Comparison of ENCODE assay signal across 25 cellular contexts in genomic region chr10:74862625-74863024, GRCh38. TPM values are rescaled to one million over a fixed set of nuclear protein-coding genes. Genes with fewer than 3 reads are reported as not detected.
DNase-seq lines count a peak whose midpoint lies in the region; ATAC-seq, FAIRE-seq and TF ChIP-seq lines count a peak whose summit lies in the region.
"Had no signal": no experiment of that assay in that cellular context is flagged by ENCODE, and none has a peak within 500 bp of the region (broad histone marks: within the 10 kb centered on the region; RNA-seq: fewer than 3 reads in every experiment).

No MANE protein-coding gene starts in this region.

- no peak for DNase-seq in GM12892 (ENCODE audit: insufficient read length)
- no peak for DNase-seq in H1 (ENCODE audit: low read depth in 1 of 2, low spot score in 2 of 2)
- peak; percentile 35 for DNase-seq in spleen
- DNase-seq in coronary artery (ENCODE audit: low spot score), result no peak
- no peak for DNase-seq in natural killer cell treated with Interleukin-12 subunit alpha and Interleukin-12 subunit beta and Interleukin-15 and Interleukin-18, amount 100 ng/mL, for 72 hours (ENCODE audit: low spot score)
- DNase-seq in small intestine, result no peak
- DNase-seq: CD4-positive, CD25-positive, alpha-beta regulatory T cell; DMS153; DND-41; KBM-7; MG63; NCI-H1105 treated with DMSO at 0.1 percent for 48 hours; NCI-H146; NCI-H1930; NCI-H2107; NCI-H446 treated with DMSO at 0.1 percent for 48 hours; NCI-H526; NCI-H82; NK-92 treated with Interleukin-12 subunit alpha and Interleukin-12 subunit beta, amount 100 ng/mL, for 24 hours; Right ventricle myocardium superior; RPMI8226 had no signal

- ATAC-seq in natural killer cell treated with Interleukin-12 subunit alpha and Interleukin-12 subunit beta and Interleukin-15 and Interleukin-18, amount 100 ng/mL, for 72 hours, result no peak
- ATAC-seq: HepG2 had no signal

- no peaks in the 10 kb centered on the region for H3K36me3 Mint-ChIP-seq in natural killer cell treated with Interleukin-12 subunit alpha and Interleukin-12 subunit beta and Interleukin-15 and Interleukin-18, amount 100 ng/mL, for 72 hours

- H3K27me3 ChIP-seq in HUES48 (ENCODE audit: control insufficient read depth, insufficient read depth, low read length) (no peaks in the 10 kb centered on the region), H1 (replicated peaks in 1 of 4; ENCODE audit: control insufficient read depth in 3 of 4, extremely low read depth in 1 of 4, insufficient read depth in 3 of 4, low read length in 3 of 4) (no peaks in the 10 kb centered on the region), spleen (replicated peaks in 1 of 7) (no peaks in the 10 kb centered on the region), small intestine (ENCODE audit: control insufficient read depth in 2 of 2, insufficient read depth in 2 of 2, low read length in 2 of 2) (no peaks in the 10 kb centered on the region)
- H3K27me3 ChIP-seq: BLaER1, MG63, SJSA1 had no signal

- peak overlapping the region; percentile 27 for H4K91ac ChIP-seq in H1 (replicated peaks; ENCODE audit: insufficient read length, low read length)

- no peak for TF ChIP-seq RAD21 in H1 (IDR thresholded peaks at IDR 0.05 in 1 of 2, conservative IDR thresholded peaks at IDR 0.05 in 1 of 2; ENCODE audit: low read depth in 2 of 2, low read length in 2 of 2)

- no peak for TF ChIP-seq EP300 in H1 (IDR thresholded peaks at IDR 0.05; ENCODE audit: borderline replicate concordance in 1 of 2, low read depth in 2 of 2, low read length in 2 of 2)

- H4K8ac ChIP-seq in H1 (ENCODE audit: extremely low read depth, insufficient read depth, low read length), result no peak overlapping the region

- H3K27me3 Mint-ChIP-seq in natural killer cell treated with Interleukin-12 subunit alpha and Interleukin-12 subunit beta and Interleukin-15 and Interleukin-18, amount 100 ng/mL, for 72 hours, result no peaks in the 10 kb centered on the region
- H3K27me3 Mint-ChIP-seq: CD4-positive, CD25-positive, alpha-beta regulatory T cell had no signal

- H3K9ac ChIP-seq in HUES48 (ENCODE audit: low read depth, low read length) (no peak overlapping the region), H1 (replicated peaks in 1 of 4; ENCODE audit: extremely low read depth in 1 of 4, low read depth in 3 of 4, low read length in 3 of 4) (no peak overlapping the region)
- H3K9ac ChIP-seq: BLaER1 had no signal

- H3K36me3 ChIP-seq in HUES48 (ENCODE audit: control insufficient read depth, insufficient read depth, low read length) (no peaks in the 10 kb centered on the region), H1 (ENCODE audit: control insufficient read depth in 2 of 4, insufficient read depth in 4 of 4, low read length in 3 of 4) (no peaks in the 10 kb centered on the region), spleen (no peaks in the 10 kb centered on the region), small intestine (ENCODE audit: control insufficient read depth in 2 of 2, insufficient read depth in 2 of 2, low read length in 2 of 2) (no peaks in the 10 kb centered on the region)
- H3K36me3 ChIP-seq: MG63, SJSA1 had no signal

- CTCF ChIA-PET in H1 (lab: Charles Lee; ENCODE audit: partially characterized antibody), result interaction anchor here (0.9 to 1.3 kb wide), 2 partner anchors 9 to 32 kb away, joined by 3 to 4 read pairs; no protein-coding TSS in a partner anchor

- H3K4ac ChIP-seq in H1 (replicated peaks; ENCODE audit: insufficient read length, low read depth, low read length), result no peak overlapping the region

- H3K14ac ChIP-seq in H1 (ENCODE audit: insufficient read length), result no peak overlapping the region

- no peak overlapping the region for H2BK15ac ChIP-seq in H1 (ENCODE audit: low read length)

- WGBS in H1 (ENCODE audit: extremely low coverage in 1 of 2, insufficient coverage in 1 of 2, insufficient read length in 1 of 2, insufficient replicate concordance in 2 of 2, low coverage in 1 of 2, low lambda C conversion rate in 2 of 2, missing lambda C conversion rate in 1 of 2), 2 experiments, result 81% methylated on average over 7 of the region's 7 CpGs; no CpG with 5 or more reads in 1 of the 2 experiments
- WGBS in spleen, 5 donors, result 65 to 86% (median 77%) methylated on average over 7 of the region's 7 CpGs
- 86 to 95% (median 89%) methylated on average over 7 of the region's 7 CpGs for WGBS in small intestine, 3 donors

- H3K4me2 ChIP-seq in H1 (ENCODE audit: insufficient read depth in 1 of 2, low read depth in 2 of 2, low read length in 2 of 2), result no peak overlapping the region
- H3K4me2 ChIP-seq: BLaER1 had no signal

- H3K4me3 ChIP-seq in HUES48 (ENCODE audit: low read depth, low read length), result no peak overlapping the region
- H3K4me3 ChIP-seq in H1 (ENCODE audit: extremely low read depth in 1 of 4, insufficient read depth in 2 of 4, low read depth in 3 of 4, low read length in 4 of 4), result no peak overlapping the region
- H3K4me3 ChIP-seq in spleen, result no peak overlapping the region
- no peak overlapping the region for H3K4me3 ChIP-seq in coronary artery
- no peak overlapping the region for H3K4me3 ChIP-seq in small intestine (ENCODE audit: low read depth in 1 of 2, low read length in 2 of 2)
- H3K4me3 ChIP-seq: BLaER1, MG63, SJSA1 had no signal

- TF ChIP-seq POLR2A in GM12892 (IDR thresholded peaks at IDR 0.05; ENCODE audit: low read depth, low read length) (no peak), H1 (IDR thresholded peaks at IDR 0.05; ENCODE audit: control extremely low read depth in 1 of 2, low read depth in 2 of 2, low read length in 2 of 2) (no peak), spleen (IDR thresholded peaks at IDR 0.05) (no peak)

- peaks cover 15 to 18% of the 10 kb centered on the region in 2 donors for H3K4me1 Mint-ChIP-seq in natural killer cell treated with Interleukin-12 subunit alpha and Interleukin-12 subunit beta and Interleukin-15 and Interleukin-18, amount 100 ng/mL, for 72 hours (ENCODE audit: low read depth in 2 of 2)

- H2BK120ac ChIP-seq in H1 (replicated peaks; ENCODE audit: low read depth, low read length), result no peak overlapping the region

- H3K23me2 ChIP-seq in H1 (ENCODE audit: low read depth, low read length), result no peaks in the 10 kb centered on the region

- peaks cover 0 to 36% of the 10 kb centered on the region in 2 experiments; a peak in 2 of 4 replicates for H3K79me2 ChIP-seq in H1 (ENCODE audit: control insufficient read depth in 1 of 2, insufficient read depth in 2 of 2, low read length in 2 of 2)

- H2BK12ac ChIP-seq in H1 (ENCODE audit: low read depth, low read length), result 0 out of 2 replicates have a peak overlapping the region, but pooled peaks have one; percentile 56

- H2BK5ac ChIP-seq in H1 (ENCODE audit: low read depth, low read length), result no peak overlapping the region

- H3K56ac ChIP-seq in H1 (replicated peaks; ENCODE audit: insufficient read length, low read depth, low read length), result no peak overlapping the region

- no peak overlapping the region for H2BK20ac ChIP-seq in H1 (ENCODE audit: low read length)

- H2AFZ ChIP-seq in H1 (ENCODE audit: low read length), result no peak overlapping the region

- no peak overlapping the region for H3K4me3 Mint-ChIP-seq in natural killer cell treated with Interleukin-12 subunit alpha and Interleukin-12 subunit beta and Interleukin-15 and Interleukin-18, amount 100 ng/mL, for 72 hours
- H3K4me3 Mint-ChIP-seq: CD4-positive, CD25-positive, alpha-beta regulatory T cell had no signal

- no peak overlapping the region for H2AK5ac ChIP-seq in H1 (ENCODE audit: low read depth, low read length)

- H3K27ac ChIP-seq in HUES48 (ENCODE audit: low read depth, low read length), result peak overlapping the region; percentile 56
- H3K27ac ChIP-seq in H1 (ENCODE audit: low read depth, low read length), result 0 out of 2 replicates have a peak overlapping the region, but pooled peaks have one; percentile 38
- no peak overlapping the region for H3K27ac ChIP-seq in spleen
- no peak overlapping the region for H3K27ac ChIP-seq in coronary artery
- no peak overlapping the region for H3K27ac ChIP-seq in small intestine (ENCODE audit: low read depth in 1 of 2, low read length in 1 of 2)
- H3K27ac ChIP-seq: BLaER1, SJSA1 had no signal

- POLR2A ChIA-PET in H1 (lab: Charles Lee; ENCODE audit: partially characterized antibody), result no interaction called here

- H3K9me3 Mint-ChIP-seq in natural killer cell treated with Interleukin-12 subunit alpha and Interleukin-12 subunit beta and Interleukin-15 and Interleukin-18, amount 100 ng/mL, for 72 hours, result no peaks in the 10 kb centered on the region
- H3K9me3 Mint-ChIP-seq: CD4-positive, CD25-positive, alpha-beta regulatory T cell had no signal

- TF ChIP-seq CTCF in H1 (IDR thresholded peaks at IDR 0.05; ENCODE audit: control extremely low read depth in 1 of 3, insufficient read depth in 1 of 3, low read depth in 1 of 3, low read length in 3 of 3) (no peak), spleen (IDR thresholded peaks at IDR 0.05 in 8 of 11, conservative IDR thresholded peaks at IDR 0.05 in 3 of 11) (no peak), coronary artery (IDR thresholded peaks at IDR 0.05) (no peak)

- H3K18ac ChIP-seq in H1 (ENCODE audit: extremely low read depth, low read length), result peak overlapping the region; percentile 34; the same call in 1 of the 2 replicates

- H4K5ac ChIP-seq in H1 (ENCODE audit: insufficient read length, low read depth, low read length), result no peak overlapping the region

- H3K23ac ChIP-seq in H1 (ENCODE audit: insufficient read length), result no peak overlapping the region

- intact Hi-C loops in spleen (cut with DNase I; ENCODE audit: low total_unique reads), result no loop called here

- no peaks in the 10 kb centered on the region for H4K20me1 ChIP-seq in H1 (replicated peaks in 1 of 2; ENCODE audit: control insufficient read depth in 1 of 2, insufficient read depth in 2 of 2, low read length in 2 of 2)

- no peaks in the 10 kb centered on the region for H3K79me1 ChIP-seq in H1 (ENCODE audit: low read depth, low read length)

- no peaks in the 10 kb centered on the region for H3K9me3 ChIP-seq in HUES48 (ENCODE audit: control insufficient read depth, insufficient read depth, low read length)
- no peaks in the 10 kb centered on the region for H3K9me3 ChIP-seq in H1 (ENCODE audit: insufficient read depth in 2 of 2, low read depth in 1 of 2, low read length in 1 of 2)
- no peaks in the 10 kb centered on the region for H3K9me3 ChIP-seq in spleen
- H3K9me3 ChIP-seq in small intestine (ENCODE audit: control insufficient read depth, low read depth), result no peaks in the 10 kb centered on the region
- H3K9me3 ChIP-seq: BLaER1, MG63, SJSA1 had no signal

- H3K4me1 ChIP-seq in HUES48 (ENCODE audit: control insufficient read depth, insufficient read depth, low read length), result peaks cover 38% of the 10 kb centered on the region
- H3K4me1 ChIP-seq in H1 (replicated peaks in 1 of 4; ENCODE audit: control insufficient read depth in 3 of 4, insufficient read depth in 4 of 4, low read length in 3 of 4), result peaks cover 0 to 15% (median 5%) of the 10 kb centered on the region in 4 experiments; a peak in 4 of 7 replicates
- H3K4me1 ChIP-seq in spleen, result peaks cover 0 to 89% (median 32%) of the 10 kb centered on the region in 6 donors
- H3K4me1 ChIP-seq in small intestine (ENCODE audit: control insufficient read depth in 2 of 2, insufficient read depth in 1 of 2, low read depth in 1 of 2, low read length in 1 of 2), result no peaks in the 10 kb centered on the region
- H3K4me1 ChIP-seq: BLaER1, SJSA1 had no signal

- FAIRE-seq in GM12892 (lab: Jason Lieb, UNC), result peak; percentile 9
- FAIRE-seq in H1 (lab: Jason Lieb, UNC), result no peak
- FAIRE-seq in small intestine (lab: Jason Lieb, UNC), result no peak
- FAIRE-seq: HepG2 had no signal

- H3K27ac Mint-ChIP-seq in natural killer cell treated with Interleukin-12 subunit alpha and Interleukin-12 subunit beta and Interleukin-15 and Interleukin-18, amount 100 ng/mL, for 72 hours, result no peak overlapping the region

RNA-seq across cellular contexts. Expression of gene KAT6B, which starts 36.2 kb away (rescaled TPM):
- polyA plus RNA-seq in GM12892 (2012; ENCODE audit: missing spikeins), result 15.1 TPM
- 30.8 and 32.4 TPM in 2 replicates for total RNA-seq in H1 (2021; fragmentation: NEBNext Ultra II Directional; extraction: Animal tissue kit (Norgen Biotek cat#: 25700))
- 7.3 and 10.1 TPM in 2 replicates for polyA plus RNA-seq in H1 (2011; rRNA removed)
- polyA plus RNA-seq in H1 (2011; cell fraction: cytosol; rRNA removed), result 7.3 TPM
- 19.5 TPM for polyA plus RNA-seq in H1 (2011; cell fraction: nucleus; rRNA removed)
- 11.3 to 13.5 TPM (median 12.4 TPM) in 4 replicates for polyA plus RNA-seq in H1 (2012, experiment 1 of 2)
- polyA plus RNA-seq in H1 (2012, experiment 2 of 2), result 0.97 TPM
- 11.0 TPM for polyA plus RNA-seq in H1 (2013, experiment 1 of 2)
- polyA plus RNA-seq in H1 (2013, experiment 2 of 2), result 10.1 TPM
- polyA minus RNA-seq in H1 (2011; rRNA and poly(A)+ RNA removed), result 27.4 and 32.4 TPM in 2 replicates
- polyA minus RNA-seq in H1 (2011; cell fraction: cytosol; rRNA and poly(A)+ RNA removed), result 14.3 TPM
- 62.5 TPM for polyA minus RNA-seq in H1 (2011; cell fraction: nucleus; rRNA and poly(A)+ RNA removed)
- total RNA-seq in spleen, result 10 to 100 TPM; 36.5 to 61.0 (median 49.0) TPM
- polyA plus RNA-seq in spleen, result 1 to 10 TPM; 2.9 to 5.0 (median 3.1) TPM
- 10 to 100 TPM; 26.7 to 27.9 TPM for total RNA-seq in natural killer cell treated with Interleukin-12 subunit alpha and Interleukin-12 subunit beta and Interleukin-15 and Interleukin-18, amount 100 ng/mL, for 72 hours
- 1 to 10 TPM; 4.6 to 6.4 (median 5.4) TPM for polyA plus RNA-seq in small intestine

Comparison
In these comparisons a context has a peak if more than half of its experiments do, and no peak if none do; other contexts are left out.
1. H3K27ac ChIP-seq: peak in HUES48 (single experiment) and H1 (single experiment); none in spleen (0 of 8), coronary artery (0 of 2) and small intestine (0 of 2).